ENCODE assay signal across 2 cellular contexts in the genomic region with DNA sequence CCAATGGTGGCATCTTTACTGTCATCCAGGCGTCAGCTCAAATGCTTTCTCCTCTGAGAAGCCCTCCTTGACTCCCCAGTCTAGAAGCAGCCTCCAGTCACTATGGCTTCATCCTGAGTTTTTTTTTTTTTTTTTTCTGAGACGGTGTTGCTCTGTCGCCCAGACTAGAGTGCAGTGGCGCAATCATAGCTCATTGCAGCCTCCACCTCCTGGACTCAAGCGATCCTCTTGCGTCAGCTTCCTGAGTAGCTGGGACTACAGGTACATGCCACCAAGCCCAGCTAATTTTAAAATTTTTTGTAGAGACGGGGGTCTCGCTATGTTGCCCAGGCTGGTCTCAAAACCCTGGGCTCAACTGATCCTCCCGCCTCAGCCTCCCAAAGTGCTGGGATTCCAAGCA.
TF ChIP-seq lines count a peak whose summit lies in the region.

No MANE protein-coding gene starts in this region.

TF ChIP-seq in A549, 52 proteins besides CTCF, POLR2A, EP300 and RAD21:
- no peak for TF ChIP-seq KDM5A (IDR thresholded peaks at IDR 0.05)
- no peak for TF ChIP-seq EHF (CRISPR knock-in tag; IDR thresholded peaks at IDR 0.05)
- TF ChIP-seq, protein P1, sequence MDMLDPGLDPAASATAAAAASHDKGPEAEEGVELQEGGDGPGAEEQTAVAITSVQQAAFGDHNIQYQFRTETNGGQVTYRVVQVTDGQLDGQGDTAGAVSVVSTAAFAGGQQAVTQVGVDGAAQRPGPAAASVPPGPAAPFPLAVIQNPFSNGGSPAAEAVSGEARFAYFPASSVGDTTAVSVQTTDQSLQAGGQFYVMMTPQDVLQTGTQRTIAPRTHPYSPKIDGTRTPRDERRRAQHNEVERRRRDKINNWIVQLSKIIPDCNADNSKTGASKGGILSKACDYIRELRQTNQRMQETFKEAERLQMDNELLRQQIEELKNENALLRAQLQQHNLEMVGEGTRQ (IDR thresholded peaks at IDR 0.05), result no peak
- no peak for TF ChIP-seq SMC3 (IDR thresholded peaks at IDR 0.05)
- no peak for TF ChIP-seq HMGXB4 (CRISPR knock-in tag; IDR thresholded peaks at IDR 0.05; ENCODE audit: borderline replicate concordance)
- no peak for TF ChIP-seq NPAS2 (CRISPR knock-in tag; IDR thresholded peaks at IDR 0.05; ENCODE audit: borderline replicate concordance)
- TF ChIP-seq KDM1A (IDR thresholded peaks at IDR 0.05; ENCODE audit: low read depth), result no peak
- no peak for TF ChIP-seq ZSCAN20 (CRISPR knock-in tag; IDR thresholded peaks at IDR 0.05)
- no peak for TF ChIP-seq TP53 (CRISPR knock-in tag; IDR thresholded peaks at IDR 0.05)
- TF ChIP-seq MAZ (IDR thresholded peaks at IDR 0.05; ENCODE audit: borderline replicate concordance, low read depth, low read length), result no peak
- TF ChIP-seq NFE2L2 (conservative IDR thresholded peaks at IDR 0.05; ENCODE audit: low read length), result no peak
- TF ChIP-seq RFX5 (IDR thresholded peaks at IDR 0.05), result no peak
- TF ChIP-seq MYC (IDR thresholded peaks at IDR 0.05; ENCODE audit: borderline replicate concordance, low read length), result no peak
- no peak for TF ChIP-seq CHD2 (IDR thresholded peaks at IDR 0.05; ENCODE audit: low read length, partially characterized antibody)
- TF ChIP-seq, protein P2, sequence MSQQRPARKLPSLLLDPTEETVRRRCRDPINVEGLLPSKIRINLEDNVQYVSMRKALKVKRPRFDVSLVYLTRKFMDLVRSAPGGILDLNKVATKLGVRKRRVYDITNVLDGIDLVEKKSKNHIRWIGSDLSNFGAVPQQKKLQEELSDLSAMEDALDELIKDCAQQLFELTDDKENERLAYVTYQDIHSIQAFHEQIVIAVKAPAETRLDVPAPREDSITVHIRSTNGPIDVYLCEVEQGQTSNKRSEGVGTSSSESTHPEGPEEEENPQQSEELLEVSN (IDR thresholded peaks at IDR 0.05; ENCODE audit: borderline replicate concordance, low read depth), result no peak
- TF ChIP-seq MAFK (IDR thresholded peaks at IDR 0.05; ENCODE audit: partially characterized antibody), result no peak
- TF ChIP-seq ZFP36 (IDR thresholded peaks at IDR 0.05; ENCODE audit: borderline replicate concordance, partially characterized antibody), result no peak
- no peak for TF ChIP-seq ATOH8 (CRISPR knock-in tag; IDR thresholded peaks at IDR 0.05; ENCODE audit: low read depth)
- no peak for TF ChIP-seq FOSL2 (IDR thresholded peaks at IDR 0.05)
- no peak for TF ChIP-seq FOSL2 (CRISPR knock-in tag; IDR thresholded peaks at IDR 0.05)
TF ChIP-seq in A549: peak in this region for 0.

TF ChIP-seq in HEK293T, 16 proteins besides CTCF, POLR2A, EP300 and RAD21:
- no peak for TF ChIP-seq ELF4 (IDR thresholded peaks at IDR 0.05)
- no peak for TF ChIP-seq L3MBTL2 (conservative IDR thresholded peaks at IDR 0.05)
- TF ChIP-seq TARDBP (IDR thresholded peaks at IDR 0.05), result no peak
- no peak for TF ChIP-seq FOXA1 (IDR thresholded peaks at IDR 0.05)
- TF ChIP-seq LEF1 (IDR thresholded peaks at IDR 0.05; ENCODE audit: borderline replicate concordance), result no peak
- TF ChIP-seq ZNF384 (IDR thresholded peaks at IDR 0.05), result no peak
- TF ChIP-seq FOXK2 (IDR thresholded peaks at IDR 0.05), result no peak
- TF ChIP-seq ARNT (IDR thresholded peaks at IDR 0.05), result no peak
- TF ChIP-seq NFRKB (IDR thresholded peaks at IDR 0.05), result no peak
- no peak for TF ChIP-seq SUZ12 (IDR thresholded peaks at IDR 0.05)
- no peak for TF ChIP-seq BHLHE40 (IDR thresholded peaks at IDR 0.05; ENCODE audit: borderline replicate concordance)
- TF ChIP-seq, protein P3, sequence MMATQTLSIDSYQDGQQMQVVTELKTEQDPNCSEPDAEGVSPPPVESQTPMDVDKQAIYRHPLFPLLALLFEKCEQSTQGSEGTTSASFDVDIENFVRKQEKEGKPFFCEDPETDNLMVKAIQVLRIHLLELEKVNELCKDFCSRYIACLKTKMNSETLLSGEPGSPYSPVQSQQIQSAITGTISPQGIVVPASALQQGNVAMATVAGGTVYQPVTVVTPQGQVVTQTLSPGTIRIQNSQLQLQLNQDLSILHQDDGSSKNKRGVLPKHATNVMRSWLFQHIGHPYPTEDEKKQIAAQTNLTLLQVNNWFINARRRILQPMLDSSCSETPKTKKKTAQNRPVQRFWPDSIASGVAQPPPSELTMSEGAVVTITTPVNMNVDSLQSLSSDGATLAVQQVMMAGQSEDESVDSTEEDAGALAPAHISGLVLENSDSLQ (IDR thresholded peaks at IDR 0.05), result no peak
- no peak for TF ChIP-seq FOXM1 (IDR thresholded peaks at IDR 0.05; ENCODE audit: borderline replicate concordance)
- no peak for TF ChIP-seq SP1 (IDR thresholded peaks at IDR 0.05)
- no peak for TF ChIP-seq HDGF (IDR thresholded peaks at IDR 0.05; ENCODE audit: borderline replicate concordance)
